Comparison of ENCODE assay signal across 23 cellular contexts in genomic region chr9:73216016-73216415, GRCh38.
"Had no signal": no experiment of that assay in that cellular context is flagged by ENCODE, and none has a peak within 500 bp of the region (broad histone marks: within the 10 kb centered on the region; RNA-seq: fewer than 3 reads in every experiment).

No MANE protein-coding gene starts in this region.

- H3K27ac ChIP-seq: dorsolateral prefrontal cortex, epithelial cell of prostate, heart right ventricle, left lung, ovary, prostate gland, right atrium auricular region, tibial artery, WERI-Rb-1 had no signal

- ATAC-seq: activated CD8-positive, alpha-beta T cell treated with anti-CD3 and anti-CD28 coated beads, Interleukin-2, amount 10 ng/mL, durations not matched to agents 7 days and 5 days; activated naive CD4-positive, alpha-beta T cell treated with anti-CD3 and anti-CD28 coated beads, Interleukin-2, amount 50 U/mL, for 72 hours; heart right ventricle; left lung; naive thymus-derived CD4-positive, alpha-beta T cell had no signal

- H3K4me1 Mint-ChIP-seq: immature natural killer cell had no signal

- H3K36me3 ChIP-seq: heart right ventricle, left lung, ovary, prostate gland, right atrium auricular region, tibial artery, WERI-Rb-1 had no signal

- H3K27ac Mint-ChIP-seq: activated CD8-positive, alpha-beta T cell treated with anti-CD3 and anti-CD28 coated beads, Interleukin-2, amount 10 ng/mL, durations not matched to agents 7 days and 5 days; activated naive CD4-positive, alpha-beta T cell treated with anti-CD3 and anti-CD28 coated beads, Interleukin-2, amount 50 U/mL, for 72 hours; activated T-helper 1 cell treated with anti-CD3 and anti-CD28 coated beads, Interleukin-12 subunit alpha, Interleukin-12 subunit beta, Interleukin-2, Interleukin-4 antibody, amounts not matched to agents 30 ng/mL and 10 ng/mL and 1 ng/mL, durations not matched to agents 14 hours and 24 hours and 36 hours; brain; immature natural killer cell; stimulated activated naive CD8-positive, alpha-beta T cell treated with anti-CD3 and anti-CD28 coated beads, Interleukin-15, Interleukin-2, amounts not matched to agents 100 ng/mL and 50 ng/mL, for 24 hours had no signal

- H3K4me3 Mint-ChIP-seq: activated CD8-positive, alpha-beta T cell treated with anti-CD3 and anti-CD28 coated beads, Interleukin-2, amount 10 ng/mL, durations not matched to agents 7 days and 5 days; activated T-helper 1 cell treated with anti-CD3 and anti-CD28 coated beads, Interleukin-12 subunit alpha, Interleukin-12 subunit beta, Interleukin-2, Interleukin-4 antibody, amounts not matched to agents 30 ng/mL and 10 ng/mL and 1 ng/mL, durations not matched to agents 14 hours and 24 hours and 36 hours; brain; immature natural killer cell; naive thymus-derived CD4-positive, alpha-beta T cell; stimulated activated naive CD8-positive, alpha-beta T cell treated with anti-CD3 and anti-CD28 coated beads, Interleukin-15, Interleukin-2, amounts not matched to agents 100 ng/mL and 50 ng/mL, for 24 hours had no signal

- H3K27me3 ChIP-seq: left lung, ovary, right atrium auricular region had no signal

- H3K27me3 Mint-ChIP-seq: brain had no signal

- H3K4me1 ChIP-seq: left lung, prostate gland, right atrium auricular region, tibial artery had no signal

- DNase-seq: activated CD4-positive, alpha-beta T cell treated with anti-CD3 and anti-CD28 coated beads for 1 hour; activated CD4-positive, alpha-beta T cell treated with anti-CD3 and anti-CD28 coated beads, Interleukin-2, amount 50 U/mL, for 1 hour; activated CD8-positive, alpha-beta T cell treated with anti-CD3 and anti-CD28 coated beads, Interleukin-2, amount 10 ng/mL, durations not matched to agents 7 days and 5 days; activated gamma-delta T cell; aorta; dorsolateral prefrontal cortex; foreskin fibroblast; heart right ventricle; immature natural killer cell; left lung; naive thymus-derived CD4-positive, alpha-beta T cell; ovary; stimulated activated CD4-positive, alpha-beta T cell treated with anti-CD3 and anti-CD28 coated beads, Interleukin-4, amount 100 ng/mL, for 24 hours; tibial artery; WERI-Rb-1 had no signal

- H3K36me3 Mint-ChIP-seq: brain; immature natural killer cell; naive thymus-derived CD4-positive, alpha-beta T cell had no signal

- H3K9me3 ChIP-seq: heart right ventricle, left lung, ovary, prostate gland, right atrium auricular region, tibial artery had no signal

- H3K9me3 Mint-ChIP-seq: immature natural killer cell; stimulated activated naive CD8-positive, alpha-beta T cell treated with anti-CD3 and anti-CD28 coated beads, Interleukin-15, Interleukin-2, amounts not matched to agents 100 ng/mL and 50 ng/mL, for 24 hours had no signal

- H3K4me3 ChIP-seq: dorsolateral prefrontal cortex, heart right ventricle, left lung, lung, ovary, prostate gland, right atrium auricular region, tibial artery had no signal
